In genomic region chr7:100257017-100257416, GRCh38 we compare ENCODE assay signal across 25 cellular contexts. TPM values are rescaled to one million over a fixed set of nuclear protein-coding genes. Genes with fewer than 3 reads are reported as not detected.
"Had no signal": no experiment of that assay in that cellular context is flagged by ENCODE, and none has a peak within 500 bp of the region (broad histone marks: within the 10 kb centered on the region; RNA-seq: fewer than 3 reads in every experiment).

No MANE protein-coding gene starts in this region.

- ATAC-seq: K562, SK-N-SH treated with all-trans-retinoic acid at 6 μM for 48 hours had no signal

- H3K27me3 ChIP-seq: SJCRH30 had no signal

- H3K4me3 Mint-ChIP-seq: IgD-negative memory B cell had no signal

- H3K36me3 Mint-ChIP-seq: IgD-negative memory B cell had no signal

- DNase-seq: Kasumi-1, MV-4-11, NCI-H1048, NCI-H1105, NCI-H1417, NCI-H1436 treated with DMSO at 0.1 percent for 48 hours, NCI-H1694, NCI-H187 treated with DMSO at 0.1 percent for 48 hours, NCI-H2029 treated with DMSO at 0.1 percent for 48 hours, NCI-H2171, NCI-H226, NCI-H446, NCI-H510A, NCI-H524 treated with DMSO at 0.1 percent for 48 hours, NCI-H69, NCI-H774, RPMI8226, SHP77 treated with DMSO at 0.1 percent for 48 hours, SJCRH30 had no signal

- H3K27ac ChIP-seq: HL-60, KMS-11, SJCRH30 had no signal

- H3K27ac Mint-ChIP-seq: IgD-negative memory B cell had no signal

- H3K4me1 Mint-ChIP-seq: IgD-negative memory B cell had no signal

- H3K27me3 Mint-ChIP-seq: IgD-negative memory B cell had no signal

- H3K36me3 ChIP-seq: SJCRH30 had no signal

- H3K9me3 ChIP-seq: SJCRH30 had no signal

- H3K4me3 ChIP-seq: K562, SJCRH30 had no signal

- H3K4me1 ChIP-seq: SJCRH30 had no signal

RNA-seq across cellular contexts. Expression of gene PVRIG, which starts 37.3 kb away (rescaled TPM):
- total RNA-seq: M059J, SJCRH30 had no signal

RNA-seq across cellular contexts. Expression of gene SPDYE3, which starts 50.5 kb away (rescaled TPM):
- total RNA-seq: K562, M059J had no signal
